Comparison of ENCODE assay signal across 9 cellular contexts in genomic region chr6:5996701-5997419, GRCh38. TPM values are rescaled to one million over a fixed set of nuclear protein-coding genes. Genes with fewer than 3 reads are reported as not detected.
DNase-seq lines count a peak whose midpoint lies in the region; ATAC-seq, FAIRE-seq and TF ChIP-seq lines count a peak whose summit lies in the region.
"Had no signal": no experiment of that assay in that cellular context is flagged by ENCODE, and none has a peak within 500 bp of the region (broad histone marks: within the 10 kb centered on the region; RNA-seq: fewer than 3 reads in every experiment).

No MANE protein-coding gene starts in this region.

- DNase-seq in NCI-H2196 (lab: John Stamatoyannopoulos, UW; ENCODE audit: unreplicated experiment) (peak; percentile 15), NCI-H2196 treated with DMSO at 0.1 percent for 48 hours (lab: John Stamatoyannopoulos, UW; ENCODE audit: unreplicated experiment) (no peak), NCI-H69 (lab: John Stamatoyannopoulos, UW) (peak; percentile 47), cerebellar cortex (ENCODE audit: low spot score) (peak; percentile 64), lung (ENCODE audit: low spot score) (no peak), upper lobe of left lung (peak in 1 of 2 donors; percentile 85), erythroblast (lab: John Stamatoyannopoulos, UW) (no peak), D721Med (ENCODE audit: insufficient read length, low spot score) (no peak)

- peak overlapping the region; percentile 67 to 82 for H3K27ac ChIP-seq in lung (ENCODE audit: low read depth in 1 of 2, low read length in 1 of 2)
- peak overlapping the region; percentile 61 to 88 (median 80) for H3K27ac ChIP-seq in upper lobe of left lung

- WGBS in lung, 2 donors: 1 to 4% methylated on average over 47 to 48 of the region's 48 CpGs
- 5 to 6% methylated on average over 14 to 39 of the region's 48 CpGs for WGBS in upper lobe of left lung, 2 donors

- FAIRE-seq in D721Med (lab: Jason Lieb, UNC): no peak
- FAIRE-seq: G401.6 had no signal

- H3K36me3 ChIP-seq in lung (ENCODE audit: control insufficient read depth in 2 of 2, insufficient read depth in 2 of 2, low read length in 2 of 2) (no peaks in the 10 kb centered on the region), upper lobe of left lung (no peaks in the 10 kb centered on the region)

- peaks cover 0 to 14% of the 10 kb centered on the region in 2 donors for H3K9me3 ChIP-seq in lung (ENCODE audit: control insufficient read depth in 2 of 2, insufficient read depth in 1 of 2, low read length in 1 of 2)
- peaks cover 0 to 6% (median 0%) of the 10 kb centered on the region in 4 donors for H3K9me3 ChIP-seq in upper lobe of left lung

- H3K4me3 ChIP-seq in lung: peak overlapping the region; percentile 33
- peak overlapping the region; percentile 36 to 69 (median 62) for H3K4me3 ChIP-seq in upper lobe of left lung

- no peak for ATAC-seq in lung (ENCODE audit: insufficient read depth, low FRiP score)
- peak in 1 of 2 donors; percentile 43 for ATAC-seq in upper lobe of left lung (ENCODE audit: low FRiP score in 2 of 2)

- TF ChIP-seq EP300 in upper lobe of left lung (IDR thresholded peaks at IDR 0.05): no peak

- no peaks in the 10 kb centered on the region for H3K27me3 ChIP-seq in lung (ENCODE audit: control insufficient read depth, insufficient read depth)
- peaks cover 0 to 83% (median 52%) of the 10 kb centered on the region in 4 donors for H3K27me3 ChIP-seq in upper lobe of left lung

- H3K4me1 ChIP-seq in lung (ENCODE audit: control insufficient read depth in 2 of 2, insufficient read depth in 2 of 2, low read length in 2 of 2): peaks cover 5 to 14% of the 10 kb centered on the region in 2 donors
- H3K4me1 ChIP-seq in upper lobe of left lung: peaks cover 41 to 57% (median 45%) of the 10 kb centered on the region in 4 donors

- TF ChIP-seq CTCF in lung (IDR thresholded peaks at IDR 0.05; ENCODE audit: control extremely low read depth, extremely low read depth): no peak
- TF ChIP-seq CTCF in upper lobe of left lung (IDR thresholded peaks at IDR 0.05): no peak
- no peak for TF ChIP-seq CTCF in D721Med (IDR thresholded peaks at IDR 0.05; ENCODE audit: insufficient read depth, missing control alignments)

- TF ChIP-seq POLR2A in upper lobe of left lung (IDR thresholded peaks at IDR 0.05) (no peak), erythroblast (IDR thresholded peaks at IDR 0.05; ENCODE audit: low read length) (no peak)

RNA-seq across cellular contexts. Expression of gene NRN1, which starts 9.9 kb away (rescaled TPM):
- 10 to 100 TPM in 1 of 2 donors, 1 to 10 TPM in 1; 9.4 to 10.8 TPM for total RNA-seq in lung
- 10 to 100 TPM in 1 of 2 donors, 1 to 10 TPM in 1; 8.4 to 12.1 TPM for polyA plus RNA-seq in lung
- 10 to 100 TPM in 1 of 6 donors, 1 to 10 TPM in 5; 3.8 to 25.6 (median 5.7) TPM for total RNA-seq in upper lobe of left lung

Comparison
In these comparisons a context has a peak if more than half of its experiments do, and no peak if none do; other contexts are left out.
1. DNase-seq: peak in NCI-H2196 (single experiment), NCI-H69 (single experiment) and cerebellar cortex (single experiment); none in NCI-H2196 treated with DMSO at 0.1 percent for 48 hours (single experiment), lung (single experiment), erythroblast (0 of 2) and D721Med (single experiment).